1 cellular context compared by ENCODE assay signal in genomic region chr13:110915057-110915873, GRCh38.
TF ChIP-seq lines count a peak whose summit lies in the region.

ANKRD10 (minus strand) TSS chr13:110915069; CDS start chr13:110914934, 135 bp downstream.

TF ChIP-seq in HepG2, 621 proteins besides CTCF, POLR2A, EP300 and RAD21 (continued from another document and continues in another):
- TF ChIP-seq ZNF652 (CRISPR knock-in tag; IDR thresholded peaks at IDR 0.05; ENCODE audit: borderline replicate concordance, low read depth) = no peak
- TF ChIP-seq ZNF121 (CRISPR knock-in tag; IDR thresholded peaks at IDR 0.05) = no peak
- no peak for TF ChIP-seq ZMAT5 (CRISPR knock-in tag; IDR thresholded peaks at IDR 0.05; ENCODE audit: borderline replicate concordance, low read depth)
- TF ChIP-seq TEF (CRISPR knock-in tag; IDR thresholded peaks at IDR 0.05) = no peak
- TF ChIP-seq KIAA2018 (CRISPR knock-in tag; IDR thresholded peaks at IDR 0.05; ENCODE audit: borderline replicate concordance) = no peak; the same call in 1 of the 2 replicates
- no peak for TF ChIP-seq HNRNPUL1 (IDR thresholded peaks at IDR 0.05; ENCODE audit: low read depth, low read length)
- TF ChIP-seq MNT (IDR thresholded peaks at IDR 0.05) = no peak
- TF ChIP-seq TBX3 (IDR thresholded peaks at IDR 0.05; ENCODE audit: borderline replicate concordance) = no peak
- peak; percentile 46; the same call in 1 of the 2 replicates for TF ChIP-seq CSRNP1 (CRISPR knock-in tag; IDR thresholded peaks at IDR 0.05)
- no peak for TF ChIP-seq ZNF547 (CRISPR knock-in tag; IDR thresholded peaks at IDR 0.05)
- TF ChIP-seq ZNF451 (CRISPR knock-in tag; IDR thresholded peaks at IDR 0.05) = no peak
- peak; percentile 26; the same call in 1 of the 2 replicates for TF ChIP-seq ARID3A (IDR thresholded peaks at IDR 0.05; ENCODE audit: low read depth, low read length)
- no peak for TF ChIP-seq GFI1 (CRISPR knock-in tag; IDR thresholded peaks at IDR 0.05; ENCODE audit: borderline replicate concordance)
- TF ChIP-seq BRD4 (CRISPR knock-in tag; IDR thresholded peaks at IDR 0.05) = no peak
- no peak for TF ChIP-seq SATB2 (CRISPR knock-in tag; IDR thresholded peaks at IDR 0.05)
- TF ChIP-seq ZNF646 (CRISPR knock-in tag; IDR thresholded peaks at IDR 0.05) = no peak
- TF ChIP-seq TRIM22 (IDR thresholded peaks at IDR 0.05) = no peak
- no peak for TF ChIP-seq PRMT3 (CRISPR knock-in tag; IDR thresholded peaks at IDR 0.05; ENCODE audit: borderline replicate concordance, low read depth)
- TF ChIP-seq ZBTB2 (CRISPR knock-in tag; IDR thresholded peaks at IDR 0.05; ENCODE audit: low read depth) = no peak
- no peak for TF ChIP-seq ZNF557 (CRISPR knock-in tag; IDR thresholded peaks at IDR 0.05)
- TF ChIP-seq POGK (CRISPR knock-in tag; conservative IDR thresholded peaks at IDR 0.05) = no peak
- peak; percentile 80 for TF ChIP-seq POLR2G (IDR thresholded peaks at IDR 0.05; ENCODE audit: low read depth, low read length)
- TF ChIP-seq SRSF9 (IDR thresholded peaks at IDR 0.05; ENCODE audit: borderline replicate concordance, insufficient read depth, low read depth, low read length, poor library complexity, severe bottlenecking) = no peak
